In genomic region chr2:176656055-176656775, GRCh38 we compare ENCODE assay signal across 27 cellular contexts.
"Had no signal": no experiment of that assay in that cellular context is flagged by ENCODE, and none has a peak within 500 bp of the region (broad histone marks: within the 10 kb centered on the region; RNA-seq: fewer than 3 reads in every experiment).

No MANE protein-coding gene starts in this region.

- H3K4me3 Mint-ChIP-seq: activated CD4-positive, alpha-beta memory T cell treated with anti-CD3 and anti-CD28 coated beads, Interleukin-2, amount 10 ng/mL, durations not matched to agents 7 days and 5 days; activated CD4-positive, alpha-beta T cell treated with anti-CD3 and anti-CD28 coated beads for 36 hours; activated CD4-positive, alpha-beta T cell treated with anti-CD3 and anti-CD28 coated beads, Interleukin-2, amount 10 ng/mL, durations not matched to agents 24 days and 14 days; activated naive CD4-positive, alpha-beta T cell treated with anti-CD3 and anti-CD28 coated beads, Interleukin-2, amount 10 ng/mL, durations not matched to agents 7 days and 5 days; activated naive CD8-positive, alpha-beta T cell treated with anti-CD3 and anti-CD28 coated beads, Interleukin-2, amount 10 ng/mL, durations not matched to agents 7 days and 5 days; activated T-cell treated with anti-CD3 and anti-CD28 coated beads, Interleukin-2, amount 50 U/mL, for 24 hours; activated T-cell treated with anti-CD3 and anti-CD28 coated beads, Interleukin-2, amount 50 U/mL, for 72 hours; central memory CD8-positive, alpha-beta T cell; dendritic cell treated with granulocyte-macrophage colony-stimulating factor and Interleukin-4, amounts not matched to agents 40 ng/mL and 50 ng/mL, for 4 days; endodermal cell had no signal

- H3K4me1 Mint-ChIP-seq: central memory CD8-positive, alpha-beta T cell had no signal

- H3K9me3 ChIP-seq: esophagus muscularis mucosa had no signal

- H3K36me3 Mint-ChIP-seq: activated naive CD4-positive, alpha-beta T cell treated with anti-CD3 and anti-CD28 coated beads, Interleukin-2, amount 10 ng/mL, durations not matched to agents 7 days and 5 days; activated naive CD4-positive, alpha-beta T cell treated with anti-CD3 and anti-CD28 coated beads, Interleukin-2, amount 50 U/mL, for 72 hours; activated naive CD8-positive, alpha-beta T cell treated with anti-CD3 and anti-CD28 coated beads, Interleukin-2, amount 10 ng/mL, durations not matched to agents 7 days and 5 days had no signal

- ATAC-seq: activated CD4-positive, alpha-beta T cell treated with anti-CD3 and anti-CD28 coated beads for 36 hours; activated naive CD4-positive, alpha-beta T cell treated with anti-CD3 and anti-CD28 coated beads, Interleukin-2, amount 50 U/mL, for 72 hours; activated T-cell treated with anti-CD3 and anti-CD28 coated beads, Interleukin-2, amount 50 U/mL, for 72 hours had no signal

- H3K36me3 ChIP-seq: brain microvascular endothelial cell, esophagus muscularis mucosa had no signal

- DNase-seq: activated CD4-positive, alpha-beta memory T cell treated with anti-CD3 and anti-CD28 coated beads, Interleukin-2, amount 10 ng/mL, durations not matched to agents 7 days and 5 days; activated CD4-positive, alpha-beta T cell treated with anti-CD3 and anti-CD28 coated beads for 36 hours; activated CD4-positive, alpha-beta T cell treated with anti-CD3 and anti-CD28 coated beads, Interleukin-2, amount 10 ng/mL, durations not matched to agents 24 days and 14 days; activated CD4-positive, alpha-beta T cell treated with anti-CD3 and anti-CD28 coated beads, Interleukin-2, amount 50 U/mL, for 4 hours; activated CD4-positive, CD25-positive, alpha-beta regulatory T cell; activated CD4-positive, CD25-positive, alpha-beta regulatory T cell treated with anti-CD3 and anti-CD28 coated beads, Interleukin-2, amount 50 U/mL, for 72 hours; activated CD8-positive, alpha-beta memory T cell treated with anti-CD3 and anti-CD28 coated beads, Interleukin-2, amount 50 U/mL, for 48 hours; activated gamma-delta T cell; activated naive CD4-positive, alpha-beta T cell; activated naive CD4-positive, alpha-beta T cell treated with anti-CD3 and anti-CD28 coated beads, Interleukin-2, amount 10 ng/mL, durations not matched to agents 7 days and 5 days; activated naive CD8-positive, alpha-beta T cell treated with anti-CD3 and anti-CD28 coated beads, Interleukin-2, amount 10 ng/mL, durations not matched to agents 7 days and 5 days; activated T-cell treated with anti-CD3 and anti-CD28 coated beads for 4 hours; activated T-cell treated with anti-CD3 and anti-CD28 coated beads, Interleukin-2, amount 50 U/mL, for 24 hours; activated T-cell treated with anti-CD3 and anti-CD28 coated beads, Interleukin-2, amount 50 U/mL, for 72 hours; brain microvascular endothelial cell; dorsolateral prefrontal cortex; effector memory CD4-positive, alpha-beta T cell; endodermal cell; erythroblast; foreskin fibroblast; head of caudate nucleus; T-helper 2 cell had no signal

- H3K27ac Mint-ChIP-seq: activated CD4-positive, alpha-beta memory T cell treated with anti-CD3 and anti-CD28 coated beads, Interleukin-2, amount 10 ng/mL, durations not matched to agents 7 days and 5 days; activated CD4-positive, alpha-beta T cell treated with anti-CD3 and anti-CD28 coated beads for 36 hours; activated CD4-positive, alpha-beta T cell treated with anti-CD3 and anti-CD28 coated beads, Interleukin-2, amount 10 ng/mL, durations not matched to agents 24 days and 14 days; activated naive CD4-positive, alpha-beta T cell treated with anti-CD3 and anti-CD28 coated beads, Interleukin-2, amount 10 ng/mL, durations not matched to agents 7 days and 5 days; activated naive CD4-positive, alpha-beta T cell treated with anti-CD3 and anti-CD28 coated beads, Interleukin-2, amount 50 U/mL, for 72 hours; activated naive CD8-positive, alpha-beta T cell treated with anti-CD3 and anti-CD28 coated beads, Interleukin-2, amount 10 ng/mL, durations not matched to agents 7 days and 5 days; activated T-cell treated with anti-CD3 and anti-CD28 coated beads, Interleukin-2, amount 50 U/mL, for 24 hours; activated T-cell treated with anti-CD3 and anti-CD28 coated beads, Interleukin-2, amount 50 U/mL, for 72 hours; dendritic cell treated with granulocyte-macrophage colony-stimulating factor and Interleukin-4, amounts not matched to agents 40 ng/mL and 50 ng/mL, for 4 days; endodermal cell had no signal

- H3K9me3 Mint-ChIP-seq: activated CD4-positive, alpha-beta memory T cell treated with anti-CD3 and anti-CD28 coated beads, Interleukin-2, amount 10 ng/mL, durations not matched to agents 7 days and 5 days; activated CD4-positive, alpha-beta T cell treated with anti-CD3 and anti-CD28 coated beads, Interleukin-2, amount 10 ng/mL, durations not matched to agents 24 days and 14 days; activated naive CD4-positive, alpha-beta T cell treated with anti-CD3 and anti-CD28 coated beads, Interleukin-2, amount 10 ng/mL, durations not matched to agents 7 days and 5 days; activated naive CD4-positive, alpha-beta T cell treated with anti-CD3 and anti-CD28 coated beads, Interleukin-2, amount 50 U/mL, for 72 hours; activated naive CD8-positive, alpha-beta T cell treated with anti-CD3 and anti-CD28 coated beads, Interleukin-2, amount 10 ng/mL, durations not matched to agents 7 days and 5 days; activated T-cell treated with anti-CD3 and anti-CD28 coated beads, Interleukin-2, amount 50 U/mL, for 24 hours; activated T-cell treated with anti-CD3 and anti-CD28 coated beads, Interleukin-2, amount 50 U/mL, for 72 hours; central memory CD8-positive, alpha-beta T cell; dendritic cell treated with granulocyte-macrophage colony-stimulating factor and Interleukin-4, amounts not matched to agents 40 ng/mL and 50 ng/mL, for 4 days; endodermal cell had no signal

- H3K4me3 ChIP-seq: coronary artery, dorsolateral prefrontal cortex, esophagus muscularis mucosa had no signal

- H3K27ac ChIP-seq: brain microvascular endothelial cell, coronary artery, dorsolateral prefrontal cortex, esophagus muscularis mucosa had no signal
